Comparison of ENCODE assay signal across 10 cellular contexts in the genomic region with DNA sequence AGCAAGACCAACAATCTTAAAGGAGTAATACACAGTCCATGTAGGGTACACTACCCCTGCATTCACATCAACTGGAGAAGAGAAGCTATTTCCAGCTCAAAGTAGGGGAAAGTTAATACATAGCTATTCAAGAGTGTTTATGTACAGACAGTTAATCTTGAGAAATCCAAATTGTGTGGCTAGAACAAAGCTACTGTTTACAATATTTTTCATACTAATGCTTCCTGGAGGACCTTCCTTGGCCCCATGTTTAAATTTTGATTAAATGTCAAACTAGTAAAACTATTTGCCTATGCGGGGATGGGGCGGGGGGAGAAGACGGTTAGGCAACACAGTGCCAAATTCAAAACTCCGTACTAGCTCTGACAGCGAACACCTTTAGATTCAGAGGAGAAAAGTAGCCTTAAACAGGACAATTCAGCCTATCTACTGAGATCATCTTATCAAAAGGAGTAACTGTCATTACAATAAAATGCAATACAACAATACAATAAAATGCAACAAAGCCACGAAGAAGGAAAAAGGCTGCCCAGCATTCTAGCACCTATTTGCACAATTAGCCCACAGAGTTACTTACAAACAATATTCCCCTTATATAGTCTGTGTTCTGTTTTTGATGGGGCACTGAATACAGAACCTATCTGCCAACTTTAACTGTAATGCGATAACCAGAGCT. TPM values are rescaled to one million over a fixed set of nuclear protein-coding genes. Genes with fewer than 3 reads are reported as not detected.
A peak's percentile ranks its signal among the peaks of the same experiment; 100 is the strongest.
DNase-seq lines count a peak whose midpoint lies in the region; ATAC-seq and TF ChIP-seq lines count a peak whose summit lies in the region.
"Had no signal": no experiment of that assay in that cellular context is flagged by ENCODE, and none has a peak within 500 bp of the region (broad histone marks: within the 10 kb centered on the region; RNA-seq: fewer than 3 reads in every experiment).

No MANE protein-coding gene starts in this region.

- no peak for ATAC-seq in GM21526 (IDR thresholded peaks at IDR 0.05; ENCODE audit: low FRiP score, unreplicated experiment)

- TF ChIP-seq CTCF in C4-2B (conservative IDR thresholded peaks at IDR 0.05) (no peak), Peyer's patch (IDR thresholded peaks at IDR 0.05) (no peak), colonic mucosa (IDR thresholded peaks at IDR 0.05) (no peak), osteoblast (IDR thresholded peaks at IDR 0.05; ENCODE audit: extremely low read depth, low read depth, low read length) (no peak), RWPE1 (conservative IDR thresholded peaks at IDR 0.05; ENCODE audit: low read depth) (no peak)

- H3K9me3 ChIP-seq in Peyer's patch (no peaks in the 10 kb centered on the region), colonic mucosa (no peaks in the 10 kb centered on the region), osteoblast (ENCODE audit: low read depth, low read length) (no peaks in the 10 kb centered on the region)

- H3K36me3 ChIP-seq in Peyer's patch: no peaks in the 10 kb centered on the region
- no peaks in the 10 kb centered on the region for H3K36me3 ChIP-seq in colonic mucosa
- H3K36me3 ChIP-seq in osteoblast (ENCODE audit: insufficient read depth, low read length): no peaks in the 10 kb centered on the region

- H3K4me3 ChIP-seq in Peyer's patch (no peak overlapping the region), colonic mucosa (no peak overlapping the region), osteoblast (ENCODE audit: insufficient read depth, low read length) (no peak overlapping the region)

- peaks cover 0 to 62% (median 25%) of the 10 kb centered on the region in 4 donors for H3K4me1 ChIP-seq in Peyer's patch
- peaks cover 17% of the 10 kb centered on the region for H3K4me1 ChIP-seq in colonic mucosa
- peaks cover 52% of the 10 kb centered on the region for H3K4me1 ChIP-seq in osteoblast (ENCODE audit: insufficient read depth, low read length)

- no peak for DNase-seq in Peyer's patch
- no peak for DNase-seq in colonic mucosa
- DNase-seq in osteoblast (ENCODE audit: insufficient read length, low spot score, missing footprints): peak; percentile 54
- DNase-seq in stimulated activated CD4-positive, alpha-beta T cell treated with anti-CD3 and anti-CD28 coated beads, Interleukin-1b, Interleukin-23, amount 100 ng/mL, for 48 hours: no peak
- DNase-seq in UCSD-AML1 (lab: John Stamatoyannopoulos, UW; ENCODE audit: unreplicated experiment): no peak
- DNase-seq in RWPE1 (ENCODE audit: low spot score): no peak
- DNase-seq: DMS 273 treated with DMSO at 0.1 percent for 48 hours, KG1 had no signal

- H3K9ac ChIP-seq in colonic mucosa (ENCODE audit: low read depth in 2 of 2, low read length in 2 of 2): no peak overlapping the region

- H3K27me3 ChIP-seq in Peyer's patch (no peaks in the 10 kb centered on the region), colonic mucosa (no peaks in the 10 kb centered on the region), osteoblast (ENCODE audit: insufficient read depth, low read length) (no peaks in the 10 kb centered on the region)

- H3K79me2 ChIP-seq in osteoblast (ENCODE audit: insufficient read depth, low read length): peaks cover 94% of the 10 kb centered on the region

- intact Hi-C loops in colonic mucosa (cut with DNase I): no loop called here

- no peak overlapping the region for H2AFZ ChIP-seq in osteoblast (ENCODE audit: low read length)

- TF ChIP-seq POLR2A in Peyer's patch (IDR thresholded peaks at IDR 0.05): no peak

- CTCF ChIA-PET in RWPE1 (lab: Yijun Ruan, JAX): interaction anchor here (0.6 kb wide), 1 partner anchor 116 kb away, joined by 3 read pairs; no protein-coding TSS in a partner anchor

- POLR2A ChIA-PET in RWPE1 (lab: Yijun Ruan, JAX; ENCODE audit: low non-redundant PET): no interaction called here

- peak overlapping the region; percentile 74 for H3K27ac ChIP-seq in C4-2B
- H3K27ac ChIP-seq in Peyer's patch: peak overlapping the region in 3 of 4 donors; percentile 7 to 13 (median 8)
- peak overlapping the region; percentile 11 for H3K27ac ChIP-seq in colonic mucosa
- peak overlapping the region; percentile 48 for H3K27ac ChIP-seq in osteoblast (ENCODE audit: low read depth, low read length)
- no peak overlapping the region; the same call in 1 of the 2 replicates for H3K27ac ChIP-seq in RWPE1

- peak overlapping the region; percentile 53 for H3K4me2 ChIP-seq in osteoblast (ENCODE audit: insufficient read depth, low read length)

- peaks cover 88% of the 10 kb centered on the region for H4K20me1 ChIP-seq in osteoblast (ENCODE audit: insufficient read depth, low read length)

RNA-seq across cellular contexts. Expression of gene BRD4, which starts 29.1 kb away (rescaled TPM):
- total RNA-seq in Peyer's patch (100 to 1,000 TPM in 1 of 4 donors, 10 to 100 TPM in 3; 51.0 to 148 (median 77.5) TPM), colonic mucosa (10 to 100 TPM; 67.2 to 82.7 TPM), osteoblast (25.0 and 25.7 TPM in 2 replicates)
